In the genomic region with DNA sequence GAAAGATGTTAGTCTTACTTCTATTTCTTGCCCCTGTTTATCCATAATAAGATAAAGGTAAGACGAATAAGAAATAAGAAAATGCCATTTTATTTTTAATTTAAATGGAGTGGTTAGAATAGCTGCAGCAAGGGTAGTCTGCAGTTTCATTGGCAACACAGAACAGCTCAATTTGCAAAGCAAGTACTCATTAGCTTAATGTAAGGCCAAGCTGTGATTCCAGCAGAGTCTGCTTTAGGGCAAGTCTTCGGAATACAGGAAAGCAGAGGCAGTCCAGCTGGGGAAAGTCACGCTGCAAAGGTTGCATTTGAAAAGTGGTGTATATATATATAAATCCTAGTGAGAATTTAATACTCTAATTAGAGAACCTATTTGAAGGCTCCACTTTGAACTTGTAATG, we compare ENCODE assay signal across 1 cellular context.
TF ChIP-seq lines count a peak whose summit lies in the region.

No MANE protein-coding gene starts in this region.

TF ChIP-seq in H1, 55 proteins besides CTCF, POLR2A, EP300 and RAD21:
- TF ChIP-seq CREB1 (IDR thresholded peaks at IDR 0.05) (no peak), SRF (IDR thresholded peaks at IDR 0.05; ENCODE audit: low read depth, low read length) (no peak), CTBP2 (IDR thresholded peaks at IDR 0.05; ENCODE audit: borderline replicate concordance, insufficient read depth, insufficient read length, low read length) (no peak), HDAC2 (IDR thresholded peaks at IDR 0.05; ENCODE audit: borderline replicate concordance in 1 of 2, low read depth in 2 of 2, low read length in 2 of 2) (no peak), SUZ12 (IDR thresholded peaks at IDR 0.05; ENCODE audit: low read length) (no peak), RXRA (IDR thresholded peaks at IDR 0.05; ENCODE audit: insufficient read depth, low read depth, low read length) (no peak), TEAD4 (IDR thresholded peaks at IDR 0.05; ENCODE audit: low read depth, low read length) (no peak), BACH1 (IDR thresholded peaks at IDR 0.05; ENCODE audit: low read length) (no peak), JUND (IDR thresholded peaks at IDR 0.05; ENCODE audit: low read length) (no peak), PHF8 (conservative IDR thresholded peaks at IDR 0.05; ENCODE audit: low read depth, low read length) (no peak), CHD1 (IDR thresholded peaks at IDR 0.05; ENCODE audit: low read depth, low read length) (no peak), KDM1A (IDR thresholded peaks at IDR 0.05; ENCODE audit: borderline replicate concordance, low read length) (no peak), SP4 (IDR thresholded peaks at IDR 0.05; ENCODE audit: low read length) (no peak), HDAC6 (IDR thresholded peaks at IDR 0.05; ENCODE audit: low read depth, low read length) (no peak), FOSL1 (IDR thresholded peaks at IDR 0.05; ENCODE audit: insufficient read depth, low read depth, low read length) (no peak)
- TF ChIP-seq, protein P1, sequence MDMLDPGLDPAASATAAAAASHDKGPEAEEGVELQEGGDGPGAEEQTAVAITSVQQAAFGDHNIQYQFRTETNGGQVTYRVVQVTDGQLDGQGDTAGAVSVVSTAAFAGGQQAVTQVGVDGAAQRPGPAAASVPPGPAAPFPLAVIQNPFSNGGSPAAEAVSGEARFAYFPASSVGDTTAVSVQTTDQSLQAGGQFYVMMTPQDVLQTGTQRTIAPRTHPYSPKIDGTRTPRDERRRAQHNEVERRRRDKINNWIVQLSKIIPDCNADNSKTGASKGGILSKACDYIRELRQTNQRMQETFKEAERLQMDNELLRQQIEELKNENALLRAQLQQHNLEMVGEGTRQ (IDR thresholded peaks at IDR 0.05; ENCODE audit: low read length), result no peak
